In the genomic region with DNA sequence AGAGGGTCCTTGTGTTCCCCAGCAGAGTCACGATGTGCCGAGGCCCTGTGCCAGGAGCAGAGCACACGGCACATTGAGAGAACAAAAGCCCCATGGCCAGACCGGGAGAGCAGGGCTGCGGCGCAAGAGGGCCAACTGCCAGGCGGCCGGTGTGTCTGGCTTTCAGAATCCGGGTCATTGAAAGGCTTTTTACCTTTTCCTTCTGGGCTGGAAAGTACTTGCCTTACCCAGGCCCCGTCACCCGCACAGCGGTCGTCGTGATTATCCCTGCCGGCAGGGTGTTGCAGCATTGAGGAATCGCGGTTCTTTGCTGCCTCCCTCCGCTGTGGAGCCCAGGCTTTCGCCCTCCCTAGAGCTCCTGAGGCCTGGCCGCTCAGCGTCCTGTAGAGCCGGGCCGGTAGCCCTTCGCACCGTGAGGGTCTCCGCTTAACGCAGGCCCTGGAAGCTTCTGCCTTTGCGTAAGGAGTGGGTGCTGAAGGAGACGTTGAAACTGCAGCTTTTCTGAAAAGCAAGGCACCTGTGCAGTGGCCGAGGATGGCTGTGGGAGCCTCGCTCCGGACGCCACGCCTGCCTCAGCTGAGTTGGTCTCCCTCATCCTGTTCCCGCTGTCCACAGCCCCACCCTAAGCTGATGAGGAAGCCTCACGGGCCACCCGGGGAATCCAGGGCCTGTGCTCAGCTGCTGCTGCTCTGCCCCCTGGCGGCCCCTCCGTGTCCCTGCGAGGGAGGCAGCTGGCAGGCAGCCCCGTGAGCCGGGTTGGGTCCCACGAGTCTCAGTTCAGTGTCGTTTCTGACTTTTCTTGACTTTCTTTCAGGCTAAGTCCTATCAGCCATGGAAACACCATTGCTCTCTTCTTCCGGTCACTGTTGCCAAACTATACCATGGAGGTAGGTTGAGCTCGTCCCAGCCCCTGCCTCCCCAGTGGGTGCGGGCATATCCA, we compare ENCODE assay signal across 1 cellular context.
TF ChIP-seq lines count a peak whose summit lies in the region.

No MANE protein-coding gene starts in this region.

TF ChIP-seq in HepG2, 621 proteins besides CTCF, POLR2A, EP300 and RAD21 (continued from another document and continues in another):
- TF ChIP-seq, protein P1, sequence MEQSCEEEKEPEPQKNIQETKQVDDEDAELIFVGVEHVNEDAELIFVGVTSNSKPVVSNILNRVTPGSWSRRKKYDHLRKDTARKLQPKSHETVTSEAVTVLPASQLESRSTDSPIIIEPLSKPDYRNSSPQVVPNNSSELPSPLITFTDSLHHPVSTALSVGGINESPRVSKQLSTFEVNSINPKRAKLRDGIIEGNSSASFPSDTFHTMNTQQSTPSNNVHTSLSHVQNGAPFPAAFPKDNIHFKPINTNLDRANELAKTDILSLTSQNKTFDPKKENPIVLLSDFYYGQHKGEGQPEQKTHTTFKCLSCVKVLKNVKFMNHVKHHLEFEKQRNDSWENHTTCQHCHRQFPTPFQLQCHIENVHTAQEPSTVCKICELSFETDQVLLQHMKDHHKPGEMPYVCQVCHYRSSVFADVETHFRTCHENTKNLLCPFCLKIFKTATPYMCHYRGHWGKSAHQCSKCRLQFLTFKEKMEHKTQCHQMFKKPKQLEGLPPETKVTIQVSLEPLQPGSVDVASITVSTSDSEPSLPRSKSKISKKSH (CRISPR knock-in tag; IDR thresholded peaks at IDR 0.05; ENCODE audit: borderline replicate concordance), result no peak
- no peak for TF ChIP-seq ZNF780A (CRISPR knock-in tag; IDR thresholded peaks at IDR 0.05)
- TF ChIP-seq CBX2 (IDR thresholded peaks at IDR 0.05; ENCODE audit: low read depth, low read length), result no peak
- TF ChIP-seq CBX2 (CRISPR knock-in tag; IDR thresholded peaks at IDR 0.05; ENCODE audit: low read depth), result no peak
- TF ChIP-seq ZNF564 (CRISPR knock-in tag; IDR thresholded peaks at IDR 0.05), result no peak
- no peak; the same call in 1 of the 2 replicates for TF ChIP-seq ZKSCAN8 (CRISPR knock-in tag; IDR thresholded peaks at IDR 0.05; ENCODE audit: borderline replicate concordance)
- no peak for TF ChIP-seq ZNF775 (CRISPR knock-in tag; IDR thresholded peaks at IDR 0.05; ENCODE audit: borderline replicate concordance)
- no peak for TF ChIP-seq SOX5 (CRISPR knock-in tag; IDR thresholded peaks at IDR 0.05; ENCODE audit: borderline replicate concordance)
- peak; percentile 53; the same call in 1 of the 2 replicates for TF ChIP-seq HOXA3 (CRISPR knock-in tag; IDR thresholded peaks at IDR 0.05)
- TF ChIP-seq ZNF350 (CRISPR knock-in tag; IDR thresholded peaks at IDR 0.05; ENCODE audit: borderline replicate concordance, low read depth), result peak; percentile 54; the same call in 1 of the 2 replicates
- TF ChIP-seq POLR2G (IDR thresholded peaks at IDR 0.05; ENCODE audit: low read depth, low read length), result peak; percentile 61; the same call in 1 of the 2 replicates
- no peak for TF ChIP-seq TCF7 (IDR thresholded peaks at IDR 0.05; ENCODE audit: low read depth)
- no peak for TF ChIP-seq MYNN (CRISPR knock-in tag; IDR thresholded peaks at IDR 0.05; ENCODE audit: low read depth)
- TF ChIP-seq SP2 (CRISPR knock-in tag; IDR thresholded peaks at IDR 0.05), result no peak
- TF ChIP-seq, protein P2, sequence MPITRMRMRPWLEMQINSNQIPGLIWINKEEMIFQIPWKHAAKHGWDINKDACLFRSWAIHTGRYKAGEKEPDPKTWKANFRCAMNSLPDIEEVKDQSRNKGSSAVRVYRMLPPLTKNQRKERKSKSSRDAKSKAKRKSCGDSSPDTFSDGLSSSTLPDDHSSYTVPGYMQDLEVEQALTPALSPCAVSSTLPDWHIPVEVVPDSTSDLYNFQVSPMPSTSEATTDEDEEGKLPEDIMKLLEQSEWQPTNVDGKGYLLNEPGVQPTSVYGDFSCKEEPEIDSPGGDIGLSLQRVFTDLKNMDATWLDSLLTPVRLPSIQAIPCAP (CRISPR knock-in tag; IDR thresholded peaks at IDR 0.05; ENCODE audit: low read depth), result no peak
- no peak for TF ChIP-seq PCBP2 (optimal IDR thresholded peaks at IDR 0.05; ENCODE audit: low read depth, low read length, poor library complexity, severe bottlenecking)
- TF ChIP-seq FOSL1 (CRISPR knock-in tag; IDR thresholded peaks at IDR 0.05; ENCODE audit: borderline replicate concordance), result no peak
- peak; percentile 60 for TF ChIP-seq TEAD3 (CRISPR knock-in tag; optimal IDR thresholded peaks at IDR 0.05; ENCODE audit: borderline replicate concordance)
- TF ChIP-seq HIVEP1 (CRISPR knock-in tag; IDR thresholded peaks at IDR 0.05), result no peak; the same call in 1 of the 2 replicates
- TF ChIP-seq ZNF614 (CRISPR knock-in tag; IDR thresholded peaks at IDR 0.05; ENCODE audit: borderline replicate concordance), result peak; percentile 69; the same call in 1 of the 2 replicates
- no peak for TF ChIP-seq JARID2 (CRISPR knock-in tag; IDR thresholded peaks at IDR 0.05; ENCODE audit: insufficient replicate concordance)
- TF ChIP-seq, protein P3, sequence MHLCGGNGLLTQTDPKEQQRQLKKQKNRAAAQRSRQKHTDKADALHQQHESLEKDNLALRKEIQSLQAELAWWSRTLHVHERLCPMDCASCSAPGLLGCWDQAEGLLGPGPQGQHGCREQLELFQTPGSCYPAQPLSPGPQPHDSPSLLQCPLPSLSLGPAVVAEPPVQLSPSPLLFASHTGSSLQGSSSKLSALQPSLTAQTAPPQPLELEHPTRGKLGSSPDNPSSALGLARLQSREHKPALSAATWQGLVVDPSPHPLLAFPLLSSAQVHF (CRISPR knock-in tag; IDR thresholded peaks at IDR 0.05), result no peak
- TF ChIP-seq ZNF431 (CRISPR knock-in tag; IDR thresholded peaks at IDR 0.05; ENCODE audit: borderline replicate concordance, low read depth), result no peak
- no peak for TF ChIP-seq BRCA1 (CRISPR knock-in tag; IDR thresholded peaks at IDR 0.05)
- no peak for TF ChIP-seq SP5 (CRISPR knock-in tag; IDR thresholded peaks at IDR 0.05; ENCODE audit: borderline replicate concordance, low read depth)
- TF ChIP-seq SAP130 (CRISPR knock-in tag; IDR thresholded peaks at IDR 0.05; ENCODE audit: low read depth), result peak; percentile 30; the same call in 1 of the 2 replicates
- TF ChIP-seq, protein P4, sequence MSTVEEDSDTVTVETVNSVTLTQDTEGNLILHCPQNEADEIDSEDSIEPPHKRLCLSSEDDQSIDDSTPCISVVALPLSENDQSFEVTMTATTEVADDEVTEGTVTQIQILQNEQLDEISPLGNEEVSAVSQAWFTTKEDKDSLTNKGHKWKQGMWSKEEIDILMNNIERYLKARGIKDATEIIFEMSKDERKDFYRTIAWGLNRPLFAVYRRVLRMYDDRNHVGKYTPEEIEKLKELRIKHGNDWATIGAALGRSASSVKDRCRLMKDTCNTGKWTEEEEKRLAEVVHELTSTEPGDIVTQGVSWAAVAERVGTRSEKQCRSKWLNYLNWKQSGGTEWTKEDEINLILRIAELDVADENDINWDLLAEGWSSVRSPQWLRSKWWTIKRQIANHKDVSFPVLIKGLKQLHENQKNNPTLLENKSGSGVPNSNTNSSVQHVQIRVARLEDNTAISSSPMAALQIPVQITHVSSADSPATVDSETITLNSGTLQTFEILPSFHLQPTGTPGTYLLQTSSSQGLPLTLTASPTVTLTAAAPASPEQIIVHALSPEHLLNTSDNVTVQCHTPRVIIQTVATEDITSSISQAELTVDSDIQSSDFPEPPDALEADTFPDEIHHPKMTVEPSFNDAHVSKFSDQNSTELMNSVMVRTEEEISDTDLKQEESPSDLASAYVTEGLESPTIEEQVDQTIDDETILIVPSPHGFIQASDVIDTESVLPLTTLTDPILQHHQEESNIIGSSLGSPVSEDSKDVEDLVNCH (CRISPR knock-in tag; IDR thresholded peaks at IDR 0.05), result no peak
- TF ChIP-seq PHF20 (CRISPR knock-in tag; IDR thresholded peaks at IDR 0.05), result no peak
- TF ChIP-seq, protein P5, sequence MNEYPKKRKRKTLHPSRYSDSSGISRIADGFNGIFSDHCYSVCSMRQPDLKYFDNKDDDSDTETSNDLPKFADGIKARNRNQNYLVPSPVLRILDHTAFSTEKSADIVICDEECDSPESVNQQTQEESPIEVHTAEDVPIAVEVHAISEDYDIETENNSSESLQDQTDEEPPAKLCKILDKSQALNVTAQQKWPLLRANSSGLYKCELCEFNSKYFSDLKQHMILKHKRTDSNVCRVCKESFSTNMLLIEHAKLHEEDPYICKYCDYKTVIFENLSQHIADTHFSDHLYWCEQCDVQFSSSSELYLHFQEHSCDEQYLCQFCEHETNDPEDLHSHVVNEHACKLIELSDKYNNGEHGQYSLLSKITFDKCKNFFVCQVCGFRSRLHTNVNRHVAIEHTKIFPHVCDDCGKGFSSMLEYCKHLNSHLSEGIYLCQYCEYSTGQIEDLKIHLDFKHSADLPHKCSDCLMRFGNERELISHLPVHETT (CRISPR knock-in tag; conservative IDR thresholded peaks at IDR 0.05), result no peak
- peak; percentile 46; the same call in 1 of the 3 replicates for TF ChIP-seq MXI1 (IDR thresholded peaks at IDR 0.05; ENCODE audit: borderline replicate concordance, low read depth, low read length)
- no peak for TF ChIP-seq ZNF720 (CRISPR knock-in tag; IDR thresholded peaks at IDR 0.05)
- TF ChIP-seq ZC3H4 (CRISPR knock-in tag; IDR thresholded peaks at IDR 0.05; ENCODE audit: borderline replicate concordance), result no peak
- TF ChIP-seq, protein P6, sequence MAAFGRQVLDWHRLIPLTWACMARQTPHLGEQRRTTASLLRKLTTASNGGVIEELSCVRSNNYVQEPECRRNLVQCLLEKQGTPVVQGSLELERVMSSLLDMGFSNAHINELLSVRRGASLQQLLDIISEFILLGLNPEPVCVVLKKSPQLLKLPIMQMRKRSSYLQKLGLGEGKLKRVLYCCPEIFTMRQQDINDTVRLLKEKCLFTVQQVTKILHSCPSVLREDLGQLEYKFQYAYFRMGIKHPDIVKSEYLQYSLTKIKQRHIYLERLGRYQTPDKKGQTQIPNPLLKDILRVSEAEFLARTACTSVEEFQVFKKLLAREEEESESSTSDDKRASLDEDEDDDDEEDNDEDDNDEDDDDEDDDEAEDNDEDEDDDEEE (CRISPR knock-in tag; IDR thresholded peaks at IDR 0.05), result no peak
- no peak for TF ChIP-seq TBX3 (IDR thresholded peaks at IDR 0.05; ENCODE audit: borderline replicate concordance)
- no peak for TF ChIP-seq ZNF44 (CRISPR knock-in tag; IDR thresholded peaks at IDR 0.05)
- TF ChIP-seq, protein P7, sequence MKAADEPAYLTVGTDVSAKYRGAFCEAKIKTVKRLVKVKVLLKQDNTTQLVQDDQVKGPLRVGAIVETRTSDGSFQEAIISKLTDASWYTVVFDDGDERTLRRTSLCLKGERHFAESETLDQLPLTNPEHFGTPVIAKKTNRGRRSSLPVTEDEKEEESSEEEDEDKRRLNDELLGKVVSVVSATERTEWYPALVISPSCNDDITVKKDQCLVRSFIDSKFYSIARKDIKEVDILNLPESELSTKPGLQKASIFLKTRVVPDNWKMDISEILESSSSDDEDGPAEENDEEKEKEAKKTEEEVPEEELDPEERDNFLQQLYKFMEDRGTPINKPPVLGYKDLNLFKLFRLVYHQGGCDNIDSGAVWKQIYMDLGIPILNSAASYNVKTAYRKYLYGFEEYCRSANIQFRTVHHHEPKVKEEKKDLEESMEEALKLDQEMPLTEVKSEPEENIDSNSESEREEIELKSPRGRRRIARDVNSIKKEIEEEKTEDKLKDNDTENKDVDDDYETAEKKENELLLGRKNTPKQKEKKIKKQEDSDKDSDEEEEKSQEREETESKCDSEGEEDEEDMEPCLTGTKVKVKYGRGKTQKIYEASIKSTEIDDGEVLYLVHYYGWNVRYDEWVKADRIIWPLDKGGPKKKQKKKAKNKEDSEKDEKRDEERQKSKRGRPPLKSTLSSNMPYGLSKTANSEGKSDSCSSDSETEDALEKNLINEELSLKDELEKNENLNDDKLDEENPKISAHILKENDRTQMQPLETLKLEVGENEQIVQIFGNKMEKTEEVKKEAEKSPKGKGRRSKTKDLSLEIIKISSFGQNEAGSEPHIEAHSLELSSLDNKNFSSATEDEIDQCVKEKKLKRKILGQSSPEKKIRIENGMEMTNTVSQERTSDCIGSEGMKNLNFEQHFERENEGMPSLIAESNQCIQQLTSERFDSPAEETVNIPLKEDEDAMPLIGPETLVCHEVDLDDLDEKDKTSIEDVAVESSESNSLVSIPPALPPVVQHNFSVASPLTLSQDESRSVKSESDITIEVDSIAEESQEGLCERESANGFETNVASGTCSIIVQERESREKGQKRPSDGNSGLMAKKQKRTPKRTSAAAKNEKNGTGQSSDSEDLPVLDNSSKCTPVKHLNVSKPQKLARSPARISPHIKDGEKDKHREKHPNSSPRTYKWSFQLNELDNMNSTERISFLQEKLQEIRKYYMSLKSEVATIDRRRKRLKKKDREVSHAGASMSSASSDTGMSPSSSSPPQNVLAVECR (CRISPR knock-in tag; IDR thresholded peaks at IDR 0.05; ENCODE audit: borderline replicate concordance), result peak; percentile 61; the same call in 1 of the 2 replicates
- TF ChIP-seq RBM39 (IDR thresholded peaks at IDR 0.05; ENCODE audit: low read depth, low read length, poor library complexity, severe bottlenecking), result peak; percentile 24
- TF ChIP-seq, protein P8, sequence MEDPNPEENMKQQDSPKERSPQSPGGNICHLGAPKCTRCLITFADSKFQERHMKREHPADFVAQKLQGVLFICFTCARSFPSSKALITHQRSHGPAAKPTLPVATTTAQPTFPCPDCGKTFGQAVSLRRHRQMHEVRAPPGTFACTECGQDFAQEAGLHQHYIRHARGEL (CRISPR knock-in tag; IDR thresholded peaks at IDR 0.05), result no peak; the same call in 1 of the 2 replicates
- TF ChIP-seq, protein P9, sequence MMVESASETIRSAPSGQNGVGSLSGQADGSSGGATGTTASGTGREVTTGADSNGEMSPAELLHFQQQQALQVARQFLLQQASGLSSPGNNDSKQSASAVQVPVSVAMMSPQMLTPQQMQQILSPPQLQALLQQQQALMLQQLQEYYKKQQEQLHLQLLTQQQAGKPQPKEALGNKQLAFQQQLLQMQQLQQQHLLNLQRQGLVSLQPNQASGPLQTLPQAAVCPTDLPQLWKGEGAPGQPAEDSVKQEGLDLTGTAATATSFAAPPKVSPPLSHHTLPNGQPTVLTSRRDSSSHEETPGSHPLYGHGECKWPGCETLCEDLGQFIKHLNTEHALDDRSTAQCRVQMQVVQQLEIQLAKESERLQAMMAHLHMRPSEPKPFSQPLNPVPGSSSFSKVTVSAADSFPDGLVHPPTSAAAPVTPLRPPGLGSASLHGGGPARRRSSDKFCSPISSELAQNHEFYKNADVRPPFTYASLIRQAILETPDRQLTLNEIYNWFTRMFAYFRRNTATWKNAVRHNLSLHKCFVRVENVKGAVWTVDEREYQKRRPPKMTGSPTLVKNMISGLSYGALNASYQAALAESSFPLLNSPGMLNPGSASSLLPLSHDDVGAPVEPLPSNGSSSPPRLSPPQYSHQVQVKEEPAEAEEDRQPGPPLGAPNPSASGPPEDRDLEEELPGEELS (CRISPR knock-in tag; IDR thresholded peaks at IDR 0.05), result no peak
- no peak for TF ChIP-seq ATRX (CRISPR knock-in tag; IDR thresholded peaks at IDR 0.05; ENCODE audit: borderline replicate concordance)
- TF ChIP-seq MAFG (CRISPR knock-in tag; IDR thresholded peaks at IDR 0.05), result no peak
- TF ChIP-seq SATB2 (CRISPR knock-in tag; IDR thresholded peaks at IDR 0.05), result no peak
- peak; percentile 63; the same call in 1 of the 2 replicates for TF ChIP-seq ATF7-NPFF (CRISPR knock-in tag; IDR thresholded peaks at IDR 0.05; ENCODE audit: low read depth)
- TF ChIP-seq RAD51 (IDR thresholded peaks at IDR 0.05; ENCODE audit: borderline replicate concordance), result no peak
- no peak for TF ChIP-seq KAT7 (CRISPR knock-in tag; IDR thresholded peaks at IDR 0.05; ENCODE audit: borderline replicate concordance)
- TF ChIP-seq SRSF1 (optimal IDR thresholded peaks at IDR 0.05; ENCODE audit: low read depth, low read length), result peak; percentile 84
- TF ChIP-seq MTF2 (CRISPR knock-in tag; IDR thresholded peaks at IDR 0.05; ENCODE audit: borderline replicate concordance), result no peak
- TF ChIP-seq SIX1 (CRISPR knock-in tag; IDR thresholded peaks at IDR 0.05; ENCODE audit: borderline replicate concordance), result no peak
- no peak for TF ChIP-seq MTA1 (CRISPR knock-in tag; IDR thresholded peaks at IDR 0.05; ENCODE audit: borderline replicate concordance)
- no peak for TF ChIP-seq ZBTB42 (CRISPR knock-in tag; IDR thresholded peaks at IDR 0.05)
- no peak for TF ChIP-seq NFRKB (IDR thresholded peaks at IDR 0.05)
- no peak for TF ChIP-seq NBN (conservative IDR thresholded peaks at IDR 0.05)
